8 cellular contexts compared by ENCODE assay signal in genomic region chr3:58013973-58014649, GRCh38. TPM values are rescaled to one million over a fixed set of nuclear protein-coding genes. Genes with fewer than 3 reads are reported as not detected.
A peak's percentile ranks its signal among the peaks of the same experiment; 100 is the strongest.
DNase-seq lines count a peak whose midpoint lies in the region; ATAC-seq and TF ChIP-seq lines count a peak whose summit lies in the region.

No MANE protein-coding gene starts in this region.

- peaks cover 66% of the 10 kb centered on the region for H3K4me1 Mint-ChIP-seq in nephron

- intact Hi-C loops in esophagus muscularis mucosa (cut with DNase I): loop anchor here (5.0 kb wide), 2 partner anchors 53 to 148 kb away; no protein-coding TSS in a partner anchor

- H3K27me3 Mint-ChIP-seq in nephron (ENCODE audit: low read depth): peaks cover 3% of the 10 kb centered on the region

- ATAC-seq in GM19324 (IDR thresholded peaks at IDR 0.05; ENCODE audit: low FRiP score, unreplicated experiment) (no peak), HG03045 (IDR thresholded peaks at IDR 0.05; ENCODE audit: unreplicated experiment) (no peak)

- H3K4me3 Mint-ChIP-seq in nephron: peak overlapping the region; percentile 43 to 63 (median 60)

- TF ChIP-seq CTCF in AG04449 (IDR thresholded peaks at IDR 0.05; ENCODE audit: insufficient read depth, low read length, missing control alignments) (no peak), esophagus muscularis mucosa (IDR thresholded peaks at IDR 0.05) (no peak), nephron (IDR thresholded peaks at IDR 0.05; ENCODE audit: unreplicated experiment in 3 of 3) (no peak)

- DNase-seq in AG04449 (ENCODE audit: low read depth, low spot score): peak; percentile 86
- peak; percentile 30 for DNase-seq in NCI-H446 treated with DMSO at 0.1 percent for 48 hours (lab: John Stamatoyannopoulos, UW)
- no peak for DNase-seq in esophagus muscularis mucosa (ENCODE audit: extremely low spot score)
- DNase-seq in NCI-H1436 treated with DMSO at 0.1 percent for 48 hours (lab: John Stamatoyannopoulos, UW): no peak
- DNase-seq in DMS53 (lab: John Stamatoyannopoulos, UW): no peak

- no peaks in the 10 kb centered on the region for H3K36me3 Mint-ChIP-seq in nephron (ENCODE audit: low read depth)

- H3K27ac Mint-ChIP-seq in nephron: peak overlapping the region; percentile 81 to 89 (median 82)

- CTCF ChIA-PET in AG04449 (lab: Yijun Ruan, JAX): interaction anchor here (0.8 to 2.5 kb wide), 7 partner anchors 11 to 164 kb away, joined by 3 to 8 read pairs (median 4); no protein-coding TSS in a partner anchor

- peak overlapping the region; percentile 39 for H3K4me3 ChIP-seq in AG04449 (ENCODE audit: low read depth, low read length)
- peak overlapping the region in 3 of 4 donors; percentile 12 to 24 (median 20) for H3K4me3 ChIP-seq in esophagus muscularis mucosa

- H3K27me3 ChIP-seq in esophagus muscularis mucosa: no peaks in the 10 kb centered on the region

- peak overlapping the region; percentile 87 to 92 (median 88) for H3K27ac ChIP-seq in esophagus muscularis mucosa (replicated peaks in 1 of 4)

- no peak for TF ChIP-seq POLR2A in esophagus muscularis mucosa (IDR thresholded peaks at IDR 0.05; ENCODE audit: low read depth)

- H3K9me3 ChIP-seq in esophagus muscularis mucosa: no peaks in the 10 kb centered on the region

- no peaks in the 10 kb centered on the region for H3K36me3 ChIP-seq in esophagus muscularis mucosa

- POLR2A ChIA-PET in AG04449 (lab: Yijun Ruan, JAX): interaction anchor here (0.5 to 1.2 kb wide), 5 partner anchors 9 to 45 kb away, joined by 3 to 7 read pairs (median 6); no protein-coding TSS in a partner anchor

- WGBS in esophagus muscularis mucosa: 24% methylated on average over 9 of the region's 10 CpGs

- no peaks in the 10 kb centered on the region for H3K9me3 Mint-ChIP-seq in nephron

- H3K4me1 ChIP-seq in esophagus muscularis mucosa: peaks cover 42 to 100% (median 96%) of the 10 kb centered on the region in 4 donors

- TF ChIP-seq EP300 in esophagus muscularis mucosa (IDR thresholded peaks at IDR 0.05): no peak

RNA-seq across cellular contexts. Expression of gene FLNB, which starts 5.9 kb away (rescaled TPM):
- 100 to 1,000 TPM in 2 of 4 donors, 10 to 100 TPM in 2; 61.9 to 114 (median 89.9) TPM for total RNA-seq in esophagus muscularis mucosa

Comparison
In these comparisons a context has a peak if more than half of its experiments do, and no peak if none do; other contexts are left out.
1. DNase-seq: peak in AG04449 (single experiment) and NCI-H446 treated with DMSO at 0.1 percent for 48 hours (single experiment); none in esophagus muscularis mucosa (single experiment), NCI-H1436 treated with DMSO at 0.1 percent for 48 hours (single experiment) and DMS53 (single experiment).